26 cellular contexts compared by ENCODE assay signal in genomic region chr16:9695152-9695551, GRCh38.
"Had no signal": no experiment of that assay in that cellular context is flagged by ENCODE, and none has a peak within 500 bp of the region (broad histone marks: within the 10 kb centered on the region; RNA-seq: fewer than 3 reads in every experiment).

No MANE protein-coding gene starts in this region.

- H3K27me3 Mint-ChIP-seq: activated CD4-positive, alpha-beta T cell treated with anti-CD3 and anti-CD28 coated beads, Interleukin-2, amount 10 ng/mL, durations not matched to agents 7 days and 5 days; activated CD8-positive, alpha-beta memory T cell treated with anti-CD3 and anti-CD28 coated beads, Interleukin-2, amount 10 ng/mL, durations not matched to agents 7 days and 5 days; activated naive CD4-positive, alpha-beta T cell treated with anti-CD3 and anti-CD28 coated beads, Interleukin-2, amount 10 ng/mL, durations not matched to agents 7 days and 5 days had no signal

- H3K27ac ChIP-seq: body of pancreas, cardiac muscle cell, epithelial cell of prostate, heart right ventricle, left lung, neutrophil, ovary, psoas muscle, thyroid gland had no signal

- H3K36me3 ChIP-seq: cardiac muscle cell, heart right ventricle, left lung, neutrophil, ovary, thyroid gland had no signal

- DNase-seq: activated CD4-positive, alpha-beta T cell treated with anti-CD3 and anti-CD28 coated beads, Interleukin-2, amount 10 ng/mL, durations not matched to agents 7 days and 5 days; activated CD4-positive, CD25-positive, alpha-beta regulatory T cell treated with anti-CD3 and anti-CD28 coated beads, Interleukin-2, amount 50 U/mL, for 72 hours; activated CD8-positive, alpha-beta memory T cell treated with anti-CD3 and anti-CD28 coated beads, Interleukin-2, amount 10 ng/mL, durations not matched to agents 7 days and 5 days; activated CD8-positive, alpha-beta T cell treated with anti-CD3 and anti-CD28 coated beads for 36 hours; activated effector memory CD4-positive, alpha-beta T cell treated with anti-CD3 and anti-CD28 coated beads, Interleukin-2, amount 50 U/mL, for 16 hours; activated naive CD4-positive, alpha-beta T cell treated with anti-CD3 and anti-CD28 coated beads, Interleukin-2, amount 10 ng/mL, durations not matched to agents 7 days and 5 days; activated T-cell treated with anti-CD3 and anti-CD28 coated beads for 4 hours; anterior cingulate cortex; body of pancreas; cortex of kidney; heart right ventricle; immature natural killer cell; left lung; naive thymus-derived CD8-positive, alpha-beta T cell; ovary; psoas muscle; right cardiac atrium; stimulated activated CD4-positive, alpha-beta T cell treated with anti-CD3 and anti-CD28 coated beads, Interleukin-12 subunit alpha, Interleukin-12 subunit beta, amount 100 ng/mL, for 4 hours; substantia nigra; thyroid gland had no signal

- H3K9me3 ChIP-seq: body of pancreas, heart right ventricle, left lung, neutrophil, ovary, psoas muscle, thyroid gland had no signal

- H3K4me3 ChIP-seq: body of pancreas, cardiac muscle cell, heart right ventricle, left lung, lung, ovary, psoas muscle, thyroid gland had no signal

- H3K4me3 Mint-ChIP-seq: activated CD4-positive, alpha-beta T cell treated with anti-CD3 and anti-CD28 coated beads, Interleukin-2, amount 10 ng/mL, durations not matched to agents 7 days and 5 days; activated CD8-positive, alpha-beta memory T cell treated with anti-CD3 and anti-CD28 coated beads, Interleukin-2, amount 10 ng/mL, durations not matched to agents 7 days and 5 days; activated CD8-positive, alpha-beta T cell treated with anti-CD3 and anti-CD28 coated beads for 36 hours; activated naive CD4-positive, alpha-beta T cell treated with anti-CD3 and anti-CD28 coated beads, Interleukin-2, amount 10 ng/mL, durations not matched to agents 7 days and 5 days; immature natural killer cell; naive thymus-derived CD8-positive, alpha-beta T cell; stimulated activated naive CD8-positive, alpha-beta T cell treated with anti-CD3 and anti-CD28 coated beads, Interleukin-15, Interleukin-2, amounts not matched to agents 100 ng/mL and 50 ng/mL, for 24 hours; T-helper 1 cell treated with Interleukin-12 subunit alpha and Interleukin-12 subunit beta and Interleukin-4 antibody, amounts not matched to agents 30 μg/mL and 1 μg/mL, for 36 hours had no signal

- H3K4me1 Mint-ChIP-seq: activated CD4-positive, alpha-beta T cell treated with anti-CD3 and anti-CD28 coated beads, Interleukin-2, amount 10 ng/mL, durations not matched to agents 7 days and 5 days; activated CD8-positive, alpha-beta memory T cell treated with anti-CD3 and anti-CD28 coated beads, Interleukin-2, amount 10 ng/mL, durations not matched to agents 7 days and 5 days; activated naive CD4-positive, alpha-beta T cell treated with anti-CD3 and anti-CD28 coated beads, Interleukin-2, amount 10 ng/mL, durations not matched to agents 7 days and 5 days; immature natural killer cell; naive thymus-derived CD8-positive, alpha-beta T cell had no signal

- ATAC-seq: activated CD8-positive, alpha-beta memory T cell treated with anti-CD3 and anti-CD28 coated beads, Interleukin-2, amount 10 ng/mL, durations not matched to agents 7 days and 5 days; activated CD8-positive, alpha-beta T cell treated with anti-CD3 and anti-CD28 coated beads for 36 hours; body of pancreas; heart right ventricle; left lung; naive thymus-derived CD8-positive, alpha-beta T cell; psoas muscle; right cardiac atrium had no signal

- H3K27ac Mint-ChIP-seq: activated CD4-positive, alpha-beta T cell treated with anti-CD3 and anti-CD28 coated beads, Interleukin-2, amount 10 ng/mL, durations not matched to agents 7 days and 5 days; activated CD8-positive, alpha-beta memory T cell treated with anti-CD3 and anti-CD28 coated beads, Interleukin-2, amount 10 ng/mL, durations not matched to agents 7 days and 5 days; activated CD8-positive, alpha-beta T cell treated with anti-CD3 and anti-CD28 coated beads for 36 hours; activated naive CD4-positive, alpha-beta T cell treated with anti-CD3 and anti-CD28 coated beads, Interleukin-2, amount 10 ng/mL, durations not matched to agents 7 days and 5 days; immature natural killer cell; naive thymus-derived CD8-positive, alpha-beta T cell; stimulated activated naive CD8-positive, alpha-beta T cell treated with anti-CD3 and anti-CD28 coated beads, Interleukin-15, Interleukin-2, amounts not matched to agents 100 ng/mL and 50 ng/mL, for 24 hours; T-helper 1 cell treated with Interleukin-12 subunit alpha and Interleukin-12 subunit beta and Interleukin-4 antibody, amounts not matched to agents 30 μg/mL and 1 μg/mL, for 36 hours had no signal

- H3K36me3 Mint-ChIP-seq: activated CD8-positive, alpha-beta memory T cell treated with anti-CD3 and anti-CD28 coated beads, Interleukin-2, amount 10 ng/mL, durations not matched to agents 7 days and 5 days; activated naive CD4-positive, alpha-beta T cell treated with anti-CD3 and anti-CD28 coated beads, Interleukin-2, amount 10 ng/mL, durations not matched to agents 7 days and 5 days; immature natural killer cell; naive thymus-derived CD8-positive, alpha-beta T cell had no signal

- H3K4me1 ChIP-seq: body of pancreas, heart right ventricle, left lung, psoas muscle, thyroid gland had no signal

- H3K27me3 ChIP-seq: body of pancreas, cardiac muscle cell, left lung, neutrophil, ovary, thyroid gland had no signal

- H3K9me3 Mint-ChIP-seq: activated CD4-positive, alpha-beta T cell treated with anti-CD3 and anti-CD28 coated beads, Interleukin-2, amount 10 ng/mL, durations not matched to agents 7 days and 5 days; activated CD8-positive, alpha-beta T cell treated with anti-CD3 and anti-CD28 coated beads for 36 hours; activated naive CD4-positive, alpha-beta T cell treated with anti-CD3 and anti-CD28 coated beads, Interleukin-2, amount 10 ng/mL, durations not matched to agents 7 days and 5 days; stimulated activated naive CD8-positive, alpha-beta T cell treated with anti-CD3 and anti-CD28 coated beads, Interleukin-15, Interleukin-2, amounts not matched to agents 100 ng/mL and 50 ng/mL, for 24 hours; T-helper 1 cell treated with Interleukin-12 subunit alpha and Interleukin-12 subunit beta and Interleukin-4 antibody, amounts not matched to agents 30 μg/mL and 1 μg/mL, for 36 hours had no signal
